ENCODE assay signal across 8 cellular contexts in genomic region chr17:46978489-46979022, GRCh38. TPM values are rescaled to one million over a fixed set of nuclear protein-coding genes. Genes with fewer than 3 reads are reported as not detected.
DNase-seq lines count a peak whose midpoint lies in the region; ATAC-seq and TF ChIP-seq lines count a peak whose summit lies in the region.

No MANE protein-coding gene starts in this region.

- TF ChIP-seq EP300 in Ishikawa (IDR thresholded peaks at IDR 0.05; ENCODE audit: borderline replicate concordance) (no peak), upper lobe of left lung (IDR thresholded peaks at IDR 0.05) (no peak)

- POLR2A ChIA-PET in BJ (lab: Charles Lee), result no interaction called here

- ATAC-seq in lung (ENCODE audit: insufficient read depth, low FRiP score), result no peak
- peak in 1 of 2 donors; percentile 37 for ATAC-seq in upper lobe of left lung (ENCODE audit: low FRiP score in 2 of 2)
- ATAC-seq in GM19023 (IDR thresholded peaks at IDR 0.05; ENCODE audit: unreplicated experiment), result no peak
- no peak for ATAC-seq in HG03520 (IDR thresholded peaks at IDR 0.05; ENCODE audit: unreplicated experiment)

- no peaks in the 10 kb centered on the region for H3K36me3 ChIP-seq in BJ (ENCODE audit: control insufficient read depth, insufficient read depth, low read length)
- H3K36me3 ChIP-seq in breast epithelium, result no peaks in the 10 kb centered on the region
- no peaks in the 10 kb centered on the region for H3K36me3 ChIP-seq in lung (ENCODE audit: control insufficient read depth in 2 of 2, insufficient read depth in 2 of 2, low read length in 2 of 2)
- H3K36me3 ChIP-seq in upper lobe of left lung, result no peaks in the 10 kb centered on the region

- no peak for TF ChIP-seq RAD21 in Ishikawa (IDR thresholded peaks at IDR 0.05; ENCODE audit: low read depth)

- H3K9me3 ChIP-seq in breast epithelium, result no peaks in the 10 kb centered on the region
- peaks cover 0 to 2% of the 10 kb centered on the region in 2 donors for H3K9me3 ChIP-seq in lung (ENCODE audit: control insufficient read depth in 2 of 2, insufficient read depth in 1 of 2, low read length in 1 of 2)
- no peaks in the 10 kb centered on the region for H3K9me3 ChIP-seq in upper lobe of left lung

- TF ChIP-seq POLR2A in breast epithelium (IDR thresholded peaks at IDR 0.05) (no peak), upper lobe of left lung (IDR thresholded peaks at IDR 0.05) (no peak)

- no peak overlapping the region for H3K27ac ChIP-seq in breast epithelium
- no peak overlapping the region for H3K27ac ChIP-seq in lung (ENCODE audit: low read depth in 1 of 2, low read length in 1 of 2)
- H3K27ac ChIP-seq in upper lobe of left lung, result no peak overlapping the region

- CTCF ChIA-PET in BJ (lab: Yijun Ruan, JAX), result no interaction called here

- WGBS in lung, 2 donors, result 2% methylated on average over 65 to 67 of the region's 67 CpGs
- 8 to 9% methylated on average over 9 to 22 of the region's 67 CpGs for WGBS in upper lobe of left lung, 2 donors

- H3K4me1 ChIP-seq in breast epithelium (peaks cover 10 to 16% of the 10 kb centered on the region in 2 donors), lung (ENCODE audit: control insufficient read depth in 2 of 2, insufficient read depth in 2 of 2, low read length in 2 of 2) (peaks cover 0 to 14% of the 10 kb centered on the region in 2 donors), upper lobe of left lung (peaks cover 17 to 28% (median 19%) of the 10 kb centered on the region in 4 donors)

- peak overlapping the region; percentile 35 for H3K4me3 ChIP-seq in BJ (ENCODE audit: low read depth, low read length)
- H3K4me3 ChIP-seq in breast epithelium, result peak overlapping the region; percentile 49 to 69 (median 58)
- H3K4me3 ChIP-seq in lung, result peak overlapping the region; percentile 47
- peak overlapping the region; percentile 23 to 69 (median 48) for H3K4me3 ChIP-seq in upper lobe of left lung

- TF ChIP-seq CTCF in BJ (IDR thresholded peaks at IDR 0.05; ENCODE audit: insufficient read depth, low read depth, low read length) (no peak), breast epithelium (IDR thresholded peaks at IDR 0.05) (no peak), lung (IDR thresholded peaks at IDR 0.05; ENCODE audit: control extremely low read depth, extremely low read depth) (no peak), upper lobe of left lung (IDR thresholded peaks at IDR 0.05) (no peak)

- H3K27me3 ChIP-seq in BJ (ENCODE audit: control insufficient read depth, insufficient read depth, low read length) (peaks cover 34% of the 10 kb centered on the region), breast epithelium (peaks cover 0 to 34% of the 10 kb centered on the region in 2 donors), lung (ENCODE audit: control insufficient read depth, insufficient read depth) (peaks cover 10% of the 10 kb centered on the region), upper lobe of left lung (peaks cover 0 to 28% (median 16%) of the 10 kb centered on the region in 4 donors)

- DNase-seq in BJ (ENCODE audit: low read depth) (no peak), breast epithelium (ENCODE audit: low spot score in 2 of 2) (no peak), lung (ENCODE audit: low spot score) (no peak), upper lobe of left lung (peak in 1 of 2 donors; percentile 87), Ammon's horn (ENCODE audit: low spot score) (no peak)

- intact Hi-C loops in breast epithelium (cut with DNase I; ENCODE audit: low total_unique reads), result no loop called here

TF ChIP-seq in Ishikawa, 13 proteins besides CTCF, POLR2A, EP300 and RAD21:
- peak; percentile 41; the same call in 1 of the 2 replicates for TF ChIP-seq USF1 (IDR thresholded peaks at IDR 0.05)
- TF ChIP-seq MAX (IDR thresholded peaks at IDR 0.05), result peak; percentile 76; the same call in 1 of the 2 replicates
- TF ChIP-seq REST (IDR thresholded peaks at IDR 0.05; ENCODE audit: low read depth), result peak; percentile 25; the same call in 1 of the 2 replicates
- TF ChIP-seq TCF12 (IDR thresholded peaks at IDR 0.05; ENCODE audit: low read depth), result no peak
- TF ChIP-seq NFIC (IDR thresholded peaks at IDR 0.05), result no peak
- TF ChIP-seq CEBPB (IDR thresholded peaks at IDR 0.05), result no peak
- TF ChIP-seq YY1 (IDR thresholded peaks at IDR 0.05; ENCODE audit: low read depth), result no peak
- TF ChIP-seq FOXM1 (IDR thresholded peaks at IDR 0.05; ENCODE audit: borderline replicate concordance, low read depth), result no peak
- TF ChIP-seq EGR1 (IDR thresholded peaks at IDR 0.05), result peak; percentile 75; the same call in 1 of the 2 replicates
- 0 out of 2 replicates have a peak, but pooled peaks have one; percentile 30 for TF ChIP-seq ZBTB7A (IDR thresholded peaks at IDR 0.05; ENCODE audit: low read depth)

RNA-seq across cellular contexts. Expression of gene RPRML, which starts 0.5 kb away (rescaled TPM):
- polyA plus RNA-seq in BJ (2011; rRNA removed) (not detected in 2 replicates), lung (under 1 TPM in 1 of 2 donors, not detected in 1; 0.10 TPM)
- polyA minus RNA-seq in BJ (2011; rRNA and poly(A)+ RNA removed), result not detected in 2 replicates
- total RNA-seq in breast epithelium (under 1 TPM in 1 of 3 donors, not detected in 2; 0.66 TPM), lung (under 1 TPM in 1 of 2 donors, not detected in 1; 0.37 TPM), upper lobe of left lung (1 to 10 TPM in 1 of 6 donors, under 1 TPM in 2, not detected in 3; 0.30 to 3.9 (median 0.91) TPM)

RNA-seq across cellular contexts. Expression of gene GOSR2, which starts 55.6 kb away (rescaled TPM):
- 72.8 and 82.0 TPM in 2 replicates for polyA plus RNA-seq in BJ (2011; rRNA removed)
- 47.1 and 70.7 TPM in 2 replicates for polyA minus RNA-seq in BJ (2011; rRNA and poly(A)+ RNA removed)
- total RNA-seq in breast epithelium, result 10 to 100 TPM; 41.0 to 57.7 (median 50.9) TPM
- total RNA-seq in lung, result 10 to 100 TPM; 49.6 to 52.9 TPM
- polyA plus RNA-seq in lung, result 10 to 100 TPM; 22.4 to 34.5 TPM
- total RNA-seq in upper lobe of left lung, result 10 to 100 TPM; 40.3 to 79.6 (median 50.8) TPM
